ENCODE assay signal across 8 cellular contexts in genomic region chr7:42227523-42227922, GRCh38. TPM values are rescaled to one million over a fixed set of nuclear protein-coding genes. Genes with fewer than 3 reads are reported as not detected.
DNase-seq lines count a peak whose midpoint lies in the region; ATAC-seq and TF ChIP-seq lines count a peak whose summit lies in the region.
"Had no signal": no experiment of that assay in that cellular context is flagged by ENCODE, and none has a peak within 500 bp of the region (broad histone marks: within the 10 kb centered on the region; RNA-seq: fewer than 3 reads in every experiment).

No MANE protein-coding gene starts in this region.

- no peak overlapping the region for H3K4me3 Mint-ChIP-seq in stimulated activated memory B cell treated with anti-CD40 and anti-IgM and Interleukin-4, amounts not matched to agents 10 μg/mL and 1 μg/mL and 100 μg/mL, for 72 hours

- H3K4me3 ChIP-seq in fibroblast of the aortic adventitia (ENCODE audit: low read depth, low read length): peak overlapping the region; percentile 61
- H3K4me3 ChIP-seq: K562 had no signal

- DNase-seq in fibroblast of the aortic adventitia (ENCODE audit: low read depth): no peak
- no peak for DNase-seq in RKO (ENCODE audit: low spot score)
- no peak for DNase-seq in NCI-H1694 (lab: John Stamatoyannopoulos, UW)

- H3K36me3 Mint-ChIP-seq in stimulated activated memory B cell treated with anti-CD40 and anti-IgM and Interleukin-4, amounts not matched to agents 10 μg/mL and 1 μg/mL and 100 μg/mL, for 72 hours: no peaks in the 10 kb centered on the region

- peaks cover 11% of the 10 kb centered on the region for H3K4me1 Mint-ChIP-seq in stimulated activated memory B cell treated with anti-CD40 and anti-IgM and Interleukin-4, amounts not matched to agents 10 μg/mL and 1 μg/mL and 100 μg/mL, for 72 hours

- peaks cover 55% of the 10 kb centered on the region for H3K27me3 Mint-ChIP-seq in stimulated activated memory B cell treated with anti-CD40 and anti-IgM and Interleukin-4, amounts not matched to agents 10 μg/mL and 1 μg/mL and 100 μg/mL, for 72 hours

- no peak overlapping the region for H3K27ac Mint-ChIP-seq in stimulated activated memory B cell treated with anti-CD40 and anti-IgM and Interleukin-4, amounts not matched to agents 10 μg/mL and 1 μg/mL and 100 μg/mL, for 72 hours

- no peak for TF ChIP-seq CTCF in fibroblast of the aortic adventitia (IDR thresholded peaks at IDR 0.05; ENCODE audit: insufficient read depth, low read length)

- ATAC-seq in GM21526 (IDR thresholded peaks at IDR 0.05; ENCODE audit: low FRiP score, unreplicated experiment) (peak; percentile 79), HG03520 (IDR thresholded peaks at IDR 0.05; ENCODE audit: unreplicated experiment) (peak; percentile 74), HG03039 (IDR thresholded peaks at IDR 0.05; ENCODE audit: unreplicated experiment) (no peak)
- peak; percentile 42 for ATAC-seq in stimulated activated memory B cell treated with anti-CD40 and anti-IgM and Interleukin-4, amounts not matched to agents 10 μg/mL and 1 μg/mL and 100 μg/mL, for 72 hours
- ATAC-seq: K562 had no signal

- H3K9me3 Mint-ChIP-seq in stimulated activated memory B cell treated with anti-CD40 and anti-IgM and Interleukin-4, amounts not matched to agents 10 μg/mL and 1 μg/mL and 100 μg/mL, for 72 hours: no peaks in the 10 kb centered on the region

RNA-seq across cellular contexts. Expression of gene GLI3, which starts 9.5 kb away (rescaled TPM):
- 7.0 and 7.2 TPM in 2 replicates for total RNA-seq in fibroblast of the aortic adventitia (ENCODE audit: low replicate concordance)
